Comparison of ENCODE assay signal across 29 cellular contexts in genomic region chr2:67936995-67937394, GRCh38.
"Had no signal": no experiment of that assay in that cellular context is flagged by ENCODE, and none has a peak within 500 bp of the region (broad histone marks: within the 10 kb centered on the region; RNA-seq: fewer than 3 reads in every experiment).

No MANE protein-coding gene starts in this region.

- H3K4me3 ChIP-seq: esophagus muscularis mucosa, heart right ventricle, psoas muscle, sigmoid colon, smooth muscle cell, tibial nerve had no signal

- DNase-seq: activated CD4-positive, alpha-beta T cell treated with anti-CD3 and anti-CD28 coated beads for 36 hours; activated CD4-positive, CD25-positive, alpha-beta regulatory T cell; activated CD8-positive, alpha-beta memory T cell treated with anti-CD3 and anti-CD28 coated beads for 24 hours; activated CD8-positive, alpha-beta memory T cell treated with anti-CD3 and anti-CD28 coated beads, Interleukin-2, amount 50 U/mL, for 4 hours; activated gamma-delta T cell; activated naive CD4-positive, alpha-beta T cell treated with anti-CD3 and anti-CD28 coated beads, Interleukin-2, amount 10 ng/mL, durations not matched to agents 7 days and 5 days; activated T-cell treated with anti-CD3 and anti-CD28 coated beads, Interleukin-2, amount 50 U/mL, for 24 hours; amniotic stem cell; central memory CD4-positive, alpha-beta T cell; endodermal cell; foreskin keratinocyte; heart right ventricle; midbrain; naive thymus-derived CD8-positive, alpha-beta T cell; nucleus accumbens; psoas muscle; sigmoid colon; stimulated activated CD4-positive, alpha-beta T cell treated with anti-CD3 and anti-CD28 coated beads, Interleukin-1b, Interleukin-23, amount 100 ng/mL, for 48 hours; stimulated activated CD4-positive, alpha-beta T cell treated with anti-CD3 and anti-CD28 coated beads, Interleukin-4, amount 100 ng/mL, for 4 hours; stimulated activated CD8-positive, alpha-beta memory T cell treated with anti-CD3 and anti-CD28 coated beads, Interleukin-4, amount 100 ng/mL, for 48 hours; stimulated activated naive CD8-positive, alpha-beta T cell treated with anti-CD3 and anti-CD28 coated beads, Interleukin-15, amount 100 ng/mL, for 72 hours; substantia nigra; T-helper 17 cell; T1000 had no signal

- H3K9me3 ChIP-seq: esophagus muscularis mucosa, psoas muscle, sigmoid colon, tibial nerve had no signal

- ATAC-seq: activated CD4-positive, alpha-beta T cell treated with anti-CD3 and anti-CD28 coated beads for 36 hours; foreskin keratinocyte; heart right ventricle; naive thymus-derived CD8-positive, alpha-beta T cell; psoas muscle; stimulated activated memory B cell treated with anti-CD40 and anti-IgM and Interleukin-4, amounts not matched to agents 10 μg/mL and 1 μg/mL and 100 μg/mL, for 72 hours; stimulated activated naive CD8-positive, alpha-beta T cell treated with anti-CD3 and anti-CD28 coated beads, Interleukin-15, amount 100 ng/mL, for 72 hours; T-helper 17 cell had no signal

- H3K27ac ChIP-seq: esophagus muscularis mucosa, foreskin keratinocyte, heart right ventricle, parathyroid adenoma, psoas muscle, sigmoid colon, tibial nerve had no signal

- H3K4me1 ChIP-seq: esophagus muscularis mucosa, heart right ventricle, parathyroid adenoma, psoas muscle, sigmoid colon, tibial nerve had no signal

- H3K36me3 ChIP-seq: esophagus muscularis mucosa, heart right ventricle, sigmoid colon, tibial nerve had no signal

- H3K27me3 ChIP-seq: esophagus muscularis mucosa, foreskin keratinocyte, heart right ventricle, sigmoid colon, tibial nerve had no signal
